9 cellular contexts compared by ENCODE assay signal in genomic region chr19:50003810-50004419, GRCh38. TPM values are rescaled to one million over a fixed set of nuclear protein-coding genes. Genes with fewer than 3 reads are reported as not detected.
DNase-seq lines count a peak whose midpoint lies in the region; ATAC-seq, FAIRE-seq and TF ChIP-seq lines count a peak whose summit lies in the region.
"Had no signal": no experiment of that assay in that cellular context is flagged by ENCODE, and none has a peak within 500 bp of the region (broad histone marks: within the 10 kb centered on the region; RNA-seq: fewer than 3 reads in every experiment).

No MANE protein-coding gene starts in this region.

- TF ChIP-seq POLR2A in K562 (conservative IDR thresholded peaks at IDR 0.05) = no peak

- in situ Hi-C loops in GM13977 (cut with MboI; ENCODE audit: low pct_unique_long_range_greater_than_20kb, low sequenced_read_pairs, unreplicated experiment) (no loop called here), K562 (cut with MboI) (no loop called here)

- peak overlapping the region; percentile 22 to 67; a peak in 2 of 4 replicates for H3K9ac ChIP-seq in K562 (ENCODE audit: insufficient read depth in 1 of 2, low read depth in 2 of 2, low read length in 2 of 2)

- H3K4me3 ChIP-seq in K562 (no peak overlapping the region), mesodermal cell (ENCODE audit: extremely low read depth, insufficient read depth, low read length, poor library complexity, severe bottlenecking) (no peak overlapping the region)

- no peaks in the 10 kb centered on the region for H3K27me3 ChIP-seq in K562 (ENCODE audit: control insufficient read depth in 2 of 2, insufficient read depth in 2 of 2, low read length in 2 of 2)

- peak overlapping the region; percentile 66 for H3K4me2 ChIP-seq in K562 (ENCODE audit: insufficient read depth, low read length)

- peak; percentile 96 for FAIRE-seq in K562 (lab: Jason Lieb, UNC)

- H3K36me3 ChIP-seq in K562 (ENCODE audit: control insufficient read depth, insufficient read depth, low read length) (peaks cover 86% of the 10 kb centered on the region; the same call in 2 of the 3 replicates), mesodermal cell (ENCODE audit: control insufficient read depth, insufficient read depth, low read length) (peaks cover 72% of the 10 kb centered on the region)

- intact Hi-C loops in K562 (cut with micrococcal nuclease) = no loop called here

- peak; percentile 13; the same call in 1 of the 2 replicates for TF ChIP-seq EP300 in K562 (IDR thresholded peaks at IDR 0.05; ENCODE audit: low read length)

- no peaks in the 10 kb centered on the region; the same call in 1 of the 2 replicates for H4K20me1 ChIP-seq in K562 (replicated peaks; ENCODE audit: control insufficient read depth, insufficient read depth, low read length)

- H3K9me3 ChIP-seq in K562 (replicated peaks; ENCODE audit: control insufficient read depth, insufficient read depth, low read depth, low read length) (no peaks in the 10 kb centered on the region), mesodermal cell (ENCODE audit: control insufficient read depth, low read length) (no peaks in the 10 kb centered on the region)

- 54% methylated on average over 10 of the region's 11 CpGs for WGBS in K562 (ENCODE audit: insufficient coverage, low coverage, missing lambda C conversion rate)
- 95% methylated on average over 8 to 9 of the region's 11 CpGs for WGBS in mesodermal cell (ENCODE audit: insufficient coverage in 2 of 2), 2 experiments

- ATAC-seq in K562 = peak; percentile 85
- ATAC-seq in HG03457 (IDR thresholded peaks at IDR 0.05; ENCODE audit: unreplicated experiment) = no peak
- ATAC-seq in GM19351 (IDR thresholded peaks at IDR 0.05; ENCODE audit: unreplicated experiment) = no peak

- peaks cover 9% of the 10 kb centered on the region for H3K9me1 ChIP-seq in K562 (ENCODE audit: control insufficient read depth, insufficient read depth, low read length)

- peak; percentile 67 for DNase-seq in GM13977 (ENCODE audit: low spot score)
- DNase-seq in NOMO-1 treated with dmso at 0.1 percent for 144 hours (lab: John Stamatoyannopoulos, UW; ENCODE audit: unreplicated experiment) = peak; percentile 47
- DNase-seq in K562 (ENCODE audit: extremely low read depth in 1 of 4, low spot score in 3 of 4) = peak; percentile 50 to 80 (median 66)
- DNase-seq in NCI-H1436 treated with DMSO at 0.1 percent for 48 hours (lab: John Stamatoyannopoulos, UW) = no peak

- TF ChIP-seq CTCF in GM13977 (IDR thresholded peaks at IDR 0.05; ENCODE audit: extremely low read depth, insufficient read depth, missing control alignments) (no peak), K562 (IDR thresholded peaks at IDR 0.05 in 2 of 3, conservative IDR thresholded peaks at IDR 0.05 in 1 of 3; ENCODE audit: insufficient read depth in 2 of 3, low read depth in 1 of 3, low read length in 3 of 3) (no peak)

- H3K79me2 ChIP-seq in K562 (ENCODE audit: control insufficient read depth, insufficient read depth, low read length) = no peaks in the 10 kb centered on the region; the same call in 2 of the 3 replicates

- H3K4me1 ChIP-seq in K562 (replicated peaks in 1 of 2; ENCODE audit: control insufficient read depth in 2 of 2, insufficient read depth in 2 of 2, low read length in 2 of 2) (peaks cover 8 to 17% of the 10 kb centered on the region in 2 experiments), mesodermal cell (ENCODE audit: control insufficient read depth, insufficient read depth, low read length, poor library complexity, severe bottlenecking) (peaks cover 8% of the 10 kb centered on the region)

- H2AFZ ChIP-seq in K562 (ENCODE audit: low read depth, low read length) = no peak overlapping the region

- POLR2A ChIA-PET in K562 (lab: Yijun Ruan, JAX) = interaction anchor here (0.6 to 2.3 kb wide), 5 partner anchors 9 to 349 kb away, joined by 3 to 10 read pairs (median 4); partner anchors contain the start of gene ZNF473

- TF ChIP-seq RAD21 in K562 (CRISPR knock-in tag; conservative IDR thresholded peaks at IDR 0.05 in 1 of 2, IDR thresholded peaks at IDR 0.05 in 1 of 2) = no peak

- H3K27ac ChIP-seq in K562 (ENCODE audit: extremely low read depth, low read depth, low read length) = peak overlapping the region; percentile 79; the same call in 2 of the 3 replicates
- peak overlapping the region; percentile 74 for H3K27ac ChIP-seq in mesodermal cell (ENCODE audit: low read depth, low read length, severe bottlenecking)

- no TSS peak for BruUV-seq in K562 (replicated peaks; lab: Mats Ljungman, UMichigan)

- CTCF ChIA-PET in K562 (lab: Yijun Ruan, JAX; ENCODE audit: low intra/inter-chr PET ratio) = no interaction called here

TF ChIP-seq in K562, 482 proteins besides CTCF, POLR2A, EP300 and RAD21 (continues in another document):
- TF ChIP-seq TBP (optimal IDR thresholded peaks at IDR 0.05; ENCODE audit: low read depth, low read length) = no peak
- peak; percentile 95 for TF ChIP-seq JUND (IDR thresholded peaks at IDR 0.05; ENCODE audit: borderline replicate concordance, low read depth, low read length)
- TF ChIP-seq JUND (tag; IDR thresholded peaks at IDR 0.05; ENCODE audit: borderline replicate concordance, low read depth, low read length) = peak; percentile 91
- 0 out of 2 replicates have a peak, but pooled peaks have one; percentile 73 for TF ChIP-seq OTX1 (CRISPR knock-in tag; IDR thresholded peaks at IDR 0.05)

RNA-seq across cellular contexts. Expression of gene VRK3, which starts 21.3 kb away (rescaled TPM):
- total RNA-seq in K562 (2011; cell fraction: chromatin; rRNA removed; ENCODE audit: low replicate concordance) = 91.2 and 165 TPM in 2 replicates
- total RNA-seq in K562 (2011; cell fraction: nucleolus; rRNA removed) = 66.3 and 85.0 TPM in 2 replicates
- 86.5 and 113 TPM in 2 replicates for total RNA-seq in K562 (2011; cell fraction: nucleoplasm; rRNA removed)
- total RNA-seq in K562 (2014; rRNA removed) = 32.7 and 34.8 TPM in 2 replicates
- total RNA-seq in K562 (2014; rRNA removed; fragmentation: Illumina TruSeq; extraction: Trizol) = 43.3 and 49.8 TPM in 2 replicates
- total RNA-seq in K562 (2015; rRNA removed; fragmentation: Illumina TruSeq; extraction: Trizol) = 42.9 TPM in 2 replicates
- 49.7 and 54.4 TPM in 2 replicates for total RNA-seq in K562 (2021)
- 42.8 and 45.3 TPM in 2 replicates for polyA plus RNA-seq in K562 (2011; rRNA removed)
- 34.7 and 47.2 TPM in 2 replicates for polyA plus RNA-seq in K562 (2011; cell fraction: cytosol; rRNA removed)
- polyA plus RNA-seq in K562 (2011; cell fraction: nucleus; rRNA removed) = 43.9 and 50.7 TPM in 2 replicates
- 57.4 and 62.2 TPM in 2 replicates for polyA plus RNA-seq in K562 (2012)
- polyA plus RNA-seq in K562 (2014; fragmentation: Illumina TruSeq; extraction: Trizol) = 79.4 and 94.3 TPM in 2 replicates
- 10 to 100 TPM; 33.3 to 55.9 TPM for polyA plus RNA-seq in K562 (2014; fragmentation: Nextera tagmentation; extraction: Ambion mirVana)
- polyA plus RNA-seq in K562 (2014; rRNA removed) = 25.6 and 35.9 TPM in 2 replicates
- polyA minus RNA-seq in K562 (2011; rRNA and poly(A)+ RNA removed) = 23.6 and 24.3 TPM in 2 replicates
- polyA minus RNA-seq in K562 (2011; cell fraction: cytosol; rRNA and poly(A)+ RNA removed) = 15.4 and 22.8 TPM in 2 replicates
- polyA minus RNA-seq in K562 (2011; cell fraction: nucleus; rRNA and poly(A)+ RNA removed) = 21.0 and 35.8 TPM in 2 replicates
- polyA plus RNA-seq in mesodermal cell (2013, experiment 1 of 2) = 37.6 TPM
- 30.6 TPM for polyA plus RNA-seq in mesodermal cell (2013, experiment 2 of 2)

RNA-seq across cellular contexts. Expression of gene ZNF473, which starts 21.9 kb away (rescaled TPM):
- total RNA-seq in K562 (2011; cell fraction: chromatin; rRNA removed; ENCODE audit: low replicate concordance) = 62.3 and 79.4 TPM in 2 replicates
- total RNA-seq in K562 (2011; cell fraction: nucleolus; rRNA removed) = 43.7 and 50.0 TPM in 2 replicates
- total RNA-seq in K562 (2011; cell fraction: nucleoplasm; rRNA removed) = 58.1 and 66.7 TPM in 2 replicates
- total RNA-seq in K562 (2014; rRNA removed) (24.0 and 27.6 TPM in 2 replicates), K562 (2014; rRNA removed; fragmentation: Illumina TruSeq; extraction: Trizol) (31.0 and 31.6 TPM in 2 replicates), K562 (2015; rRNA removed; fragmentation: Illumina TruSeq; extraction: Trizol) (30.8 and 32.0 TPM in 2 replicates), K562 (2021) (28.5 and 33.9 TPM in 2 replicates)
- polyA plus RNA-seq in K562 (2011; rRNA removed) (20.8 and 27.9 TPM in 2 replicates), K562 (2014; fragmentation: Illumina TruSeq; extraction: Trizol) (26.1 and 30.0 TPM in 2 replicates), K562 (2014; fragmentation: Nextera tagmentation; extraction: Ambion mirVana) (10 to 100 TPM in 1 of 2 experiments, 1 to 10 TPM in 1; 8.2 to 34.0 TPM), K562 (2014; rRNA removed) (19.2 and 19.7 TPM in 2 replicates)
- polyA plus RNA-seq in K562 (2011; cell fraction: cytosol; rRNA removed) = 13.4 TPM in 2 replicates
- 34.3 and 42.1 TPM in 2 replicates for polyA plus RNA-seq in K562 (2011; cell fraction: nucleus; rRNA removed)
- polyA plus RNA-seq in K562 (2012) = 15.3 and 16.4 TPM in 2 replicates
- 39.3 and 45.2 TPM in 2 replicates for polyA minus RNA-seq in K562 (2011; rRNA and poly(A)+ RNA removed)
- polyA minus RNA-seq in K562 (2011; cell fraction: cytosol; rRNA and poly(A)+ RNA removed) = 11.9 and 21.9 TPM in 2 replicates
- 21.1 and 29.0 TPM in 2 replicates for polyA minus RNA-seq in K562 (2011; cell fraction: nucleus; rRNA and poly(A)+ RNA removed)
- polyA plus RNA-seq in mesodermal cell (2013, experiment 1 of 2) = 6.1 TPM
- 5.8 TPM for polyA plus RNA-seq in mesodermal cell (2013, experiment 2 of 2)

RNA-seq across cellular contexts. Expression of gene SIGLEC11, which starts 42.9 kb away (rescaled TPM):
- total RNA-seq in K562 (2011; cell fraction: chromatin; rRNA removed; ENCODE audit: low replicate concordance) = not detected in 2 replicates
- total RNA-seq in K562 (2011; cell fraction: nucleolus; rRNA removed) = not detected in 2 replicates
- not detected in 2 replicates for total RNA-seq in K562 (2011; cell fraction: nucleoplasm; rRNA removed)
- total RNA-seq in K562 (2014; rRNA removed) (not detected in 2 replicates), K562 (2014; rRNA removed; fragmentation: Illumina TruSeq; extraction: Trizol) (not detected in 2 replicates), K562 (2015; rRNA removed; fragmentation: Illumina TruSeq; extraction: Trizol) (not detected in 2 replicates), K562 (2021) (not detected in 2 replicates)
- polyA plus RNA-seq in K562 (2011; rRNA removed) (not detected in 2 replicates), K562 (2014; fragmentation: Illumina TruSeq; extraction: Trizol) (not detected in 2 replicates), K562 (2014; fragmentation: Nextera tagmentation; extraction: Ambion mirVana) (not detected), K562 (2014; rRNA removed) (not detected in 2 replicates)
- not detected in 2 replicates for polyA plus RNA-seq in K562 (2011; cell fraction: cytosol; rRNA removed)
- polyA plus RNA-seq in K562 (2011; cell fraction: nucleus; rRNA removed) = 0.04 TPM in 1 of 2 replicates, not detected in the other
- polyA plus RNA-seq in K562 (2012) = not detected in 2 replicates
- polyA minus RNA-seq in K562 (2011; rRNA and poly(A)+ RNA removed) = not detected in 2 replicates
- polyA minus RNA-seq in K562 (2011; cell fraction: cytosol; rRNA and poly(A)+ RNA removed) = not detected in 2 replicates
- not detected in 2 replicates for polyA minus RNA-seq in K562 (2011; cell fraction: nucleus; rRNA and poly(A)+ RNA removed)
- not detected for polyA plus RNA-seq in mesodermal cell (2013, experiment 1 of 2)
- not detected for polyA plus RNA-seq in mesodermal cell (2013, experiment 2 of 2)
- total RNA-seq: neural crest cell; T-helper 1 cell treated with Interleukin-12 subunit alpha and Interleukin-12 subunit beta and Interleukin-4 antibody, amounts not matched to agents 30 ng/mL and 1 ng/mL, for 36 hours had no signal
